ENCODE assay signal across 2 cellular contexts in the genomic region with DNA sequence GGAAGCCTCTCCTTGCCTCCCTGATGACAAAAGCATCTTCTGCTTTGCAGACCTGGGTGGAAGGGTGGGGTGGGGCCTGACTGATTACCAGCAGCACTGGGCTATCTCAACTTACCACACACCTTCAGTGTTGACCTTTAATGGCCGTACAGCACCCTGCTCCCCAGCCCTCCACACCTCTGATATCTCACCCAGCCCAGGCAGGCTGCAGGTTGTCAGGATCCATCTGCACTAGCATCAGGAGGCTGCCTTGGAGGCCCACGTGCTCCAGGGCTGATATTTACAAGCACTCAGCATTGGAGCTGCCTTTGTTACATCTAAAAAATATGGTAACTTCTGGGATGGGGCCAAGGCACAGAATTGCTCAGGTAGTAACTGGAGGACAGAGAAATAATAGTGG.
TF ChIP-seq lines count a peak whose summit lies in the region.

No MANE protein-coding gene starts in this region.

TF ChIP-seq in K562, 482 proteins besides CTCF, POLR2A, EP300 and RAD21 (continued from another document and continues in another):
- peak in 1 of 2 experiments; percentile 32; a peak in 1 of 4 replicates for TF ChIP-seq SRF (CRISPR knock-in tag; IDR thresholded peaks at IDR 0.05)
- TF ChIP-seq SOX6 (IDR thresholded peaks at IDR 0.05) = peak; percentile 48; the same call in 1 of the 2 replicates
- peak; percentile 92 for TF ChIP-seq TEAD4 (IDR thresholded peaks at IDR 0.05; ENCODE audit: low read length)
- no peak for TF ChIP-seq TEAD4 (CRISPR knock-in tag; IDR thresholded peaks at IDR 0.05; ENCODE audit: borderline replicate concordance)
- no peak for TF ChIP-seq TAF7 (tag; IDR thresholded peaks at IDR 0.05)
- TF ChIP-seq GATAD2A (IDR thresholded peaks at IDR 0.05) = no peak
- peak; percentile 17 for TF ChIP-seq MEIS2 (IDR thresholded peaks at IDR 0.05; ENCODE audit: partially characterized antibody)
- TF ChIP-seq SMARCE1 (IDR thresholded peaks at IDR 0.05) = peak; percentile 25; the same call in 1 of the 2 replicates
- TF ChIP-seq CBFA2T2 (conservative IDR thresholded peaks at IDR 0.05) = peak; percentile 95
- TF ChIP-seq, protein P1, sequence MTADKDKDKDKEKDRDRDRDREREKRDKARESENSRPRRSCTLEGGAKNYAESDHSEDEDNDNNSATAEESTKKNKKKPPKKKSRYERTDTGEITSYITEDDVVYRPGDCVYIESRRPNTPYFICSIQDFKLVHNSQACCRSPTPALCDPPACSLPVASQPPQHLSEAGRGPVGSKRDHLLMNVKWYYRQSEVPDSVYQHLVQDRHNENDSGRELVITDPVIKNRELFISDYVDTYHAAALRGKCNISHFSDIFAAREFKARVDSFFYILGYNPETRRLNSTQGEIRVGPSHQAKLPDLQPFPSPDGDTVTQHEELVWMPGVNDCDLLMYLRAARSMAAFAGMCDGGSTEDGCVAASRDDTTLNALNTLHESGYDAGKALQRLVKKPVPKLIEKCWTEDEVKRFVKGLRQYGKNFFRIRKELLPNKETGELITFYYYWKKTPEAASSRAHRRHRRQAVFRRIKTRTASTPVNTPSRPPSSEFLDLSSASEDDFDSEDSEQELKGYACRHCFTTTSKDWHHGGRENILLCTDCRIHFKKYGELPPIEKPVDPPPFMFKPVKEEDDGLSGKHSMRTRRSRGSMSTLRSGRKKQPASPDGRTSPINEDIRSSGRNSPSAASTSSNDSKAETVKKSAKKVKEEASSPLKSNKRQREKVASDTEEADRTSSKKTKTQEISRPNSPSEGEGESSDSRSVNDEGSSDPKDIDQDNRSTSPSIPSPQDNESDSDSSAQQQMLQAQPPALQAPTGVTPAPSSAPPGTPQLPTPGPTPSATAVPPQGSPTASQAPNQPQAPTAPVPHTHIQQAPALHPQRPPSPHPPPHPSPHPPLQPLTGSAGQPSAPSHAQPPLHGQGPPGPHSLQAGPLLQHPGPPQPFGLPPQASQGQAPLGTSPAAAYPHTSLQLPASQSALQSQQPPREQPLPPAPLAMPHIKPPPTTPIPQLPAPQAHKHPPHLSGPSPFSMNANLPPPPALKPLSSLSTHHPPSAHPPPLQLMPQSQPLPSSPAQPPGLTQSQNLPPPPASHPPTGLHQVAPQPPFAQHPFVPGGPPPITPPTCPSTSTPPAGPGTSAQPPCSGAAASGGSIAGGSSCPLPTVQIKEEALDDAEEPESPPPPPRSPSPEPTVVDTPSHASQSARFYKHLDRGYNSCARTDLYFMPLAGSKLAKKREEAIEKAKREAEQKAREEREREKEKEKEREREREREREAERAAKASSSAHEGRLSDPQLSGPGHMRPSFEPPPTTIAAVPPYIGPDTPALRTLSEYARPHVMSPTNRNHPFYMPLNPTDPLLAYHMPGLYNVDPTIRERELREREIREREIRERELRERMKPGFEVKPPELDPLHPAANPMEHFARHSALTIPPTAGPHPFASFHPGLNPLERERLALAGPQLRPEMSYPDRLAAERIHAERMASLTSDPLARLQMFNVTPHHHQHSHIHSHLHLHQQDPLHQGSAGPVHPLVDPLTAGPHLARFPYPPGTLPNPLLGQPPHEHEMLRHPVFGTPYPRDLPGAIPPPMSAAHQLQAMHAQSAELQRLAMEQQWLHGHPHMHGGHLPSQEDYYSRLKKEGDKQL (CRISPR knock-in tag; IDR thresholded peaks at IDR 0.05; ENCODE audit: borderline replicate concordance) = no peak
- TF ChIP-seq, protein P2, sequence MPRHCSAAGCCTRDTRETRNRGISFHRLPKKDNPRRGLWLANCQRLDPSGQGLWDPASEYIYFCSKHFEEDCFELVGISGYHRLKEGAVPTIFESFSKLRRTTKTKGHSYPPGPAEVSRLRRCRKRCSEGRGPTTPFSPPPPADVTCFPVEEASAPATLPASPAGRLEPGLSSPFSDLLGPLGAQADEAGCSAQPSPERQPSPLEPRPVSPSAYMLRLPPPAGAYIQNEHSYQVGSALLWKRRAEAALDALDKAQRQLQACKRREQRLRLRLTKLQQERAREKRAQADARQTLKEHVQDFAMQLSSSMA (CRISPR knock-in tag; IDR thresholded peaks at IDR 0.05) = no peak
- TF ChIP-seq GATA2 (CRISPR knock-in tag; IDR thresholded peaks at IDR 0.05) = peak; percentile 34; the same call in 1 of the 2 replicates
- peak in 1 of 2 experiments; percentile 33; a peak in 1 of 4 replicates for TF ChIP-seq KDM1A (IDR thresholded peaks at IDR 0.05)
- TF ChIP-seq, protein P3, sequence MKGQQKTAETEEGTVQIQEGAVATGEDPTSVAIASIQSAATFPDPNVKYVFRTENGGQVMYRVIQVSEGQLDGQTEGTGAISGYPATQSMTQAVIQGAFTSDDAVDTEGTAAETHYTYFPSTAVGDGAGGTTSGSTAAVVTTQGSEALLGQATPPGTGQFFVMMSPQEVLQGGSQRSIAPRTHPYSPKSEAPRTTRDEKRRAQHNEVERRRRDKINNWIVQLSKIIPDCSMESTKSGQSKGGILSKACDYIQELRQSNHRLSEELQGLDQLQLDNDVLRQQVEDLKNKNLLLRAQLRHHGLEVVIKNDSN (CRISPR knock-in tag; IDR thresholded peaks at IDR 0.05) = peak; percentile 48
- no peak for TF ChIP-seq TEAD1 (CRISPR knock-in tag; IDR thresholded peaks at IDR 0.05)
- TF ChIP-seq MYC (IDR thresholded peaks at IDR 0.05; ENCODE audit: low read depth, low read length) = peak; percentile 41; the same call in 1 of the 2 replicates
- no peak for TF ChIP-seq MYC (CRISPR knock-in tag; IDR thresholded peaks at IDR 0.05; ENCODE audit: borderline replicate concordance, low read depth)
- TF ChIP-seq POLR2AphosphoS5 (IDR thresholded peaks at IDR 0.05; ENCODE audit: control insufficient read depth, insufficient read depth, low read depth, low read length) = peak; percentile 87
- TF ChIP-seq BRCA1 (IDR thresholded peaks at IDR 0.05) = no peak
- no peak for TF ChIP-seq BRCA1 (CRISPR knock-in tag; IDR thresholded peaks at IDR 0.05)
- TF ChIP-seq, protein P4, sequence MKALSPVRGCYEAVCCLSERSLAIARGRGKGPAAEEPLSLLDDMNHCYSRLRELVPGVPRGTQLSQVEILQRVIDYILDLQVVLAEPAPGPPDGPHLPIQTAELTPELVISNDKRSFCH (CRISPR knock-in tag; IDR thresholded peaks at IDR 0.05) = no peak
- TF ChIP-seq, protein P4 (tag; IDR thresholded peaks at IDR 0.05) = peak; percentile 79; the same call in 1 of the 2 replicates
- TF ChIP-seq JUN (IDR thresholded peaks at IDR 0.05; ENCODE audit: borderline replicate concordance, low read depth, low read length) = no peak
- TF ChIP-seq JUN (CRISPR knock-in tag; IDR thresholded peaks at IDR 0.05; ENCODE audit: borderline replicate concordance) = no peak
- peak; percentile 17; the same call in 1 of the 2 replicates for TF ChIP-seq BHLHE40 (IDR thresholded peaks at IDR 0.05; ENCODE audit: low read length)

TF ChIP-seq in neural cell, 6 proteins besides CTCF, POLR2A, EP300 and RAD21 (continued from another document):
- no peak for TF ChIP-seq EZH2 (IDR thresholded peaks at IDR 0.05; ENCODE audit: borderline replicate concordance, insufficient read depth, low read length, poor library complexity, severe bottlenecking)
- TF ChIP-seq MXI1 (conservative IDR thresholded peaks at IDR 0.05; ENCODE audit: poor library complexity, severe bottlenecking) = no peak
- no peak for TF ChIP-seq SMC3 (conservative IDR thresholded peaks at IDR 0.05; ENCODE audit: poor library complexity)
- no peak for TF ChIP-seq POLR2AphosphoS5 (IDR thresholded peaks at IDR 0.05)
